Comparison of ENCODE assay signal across 23 cellular contexts in the genomic region with DNA sequence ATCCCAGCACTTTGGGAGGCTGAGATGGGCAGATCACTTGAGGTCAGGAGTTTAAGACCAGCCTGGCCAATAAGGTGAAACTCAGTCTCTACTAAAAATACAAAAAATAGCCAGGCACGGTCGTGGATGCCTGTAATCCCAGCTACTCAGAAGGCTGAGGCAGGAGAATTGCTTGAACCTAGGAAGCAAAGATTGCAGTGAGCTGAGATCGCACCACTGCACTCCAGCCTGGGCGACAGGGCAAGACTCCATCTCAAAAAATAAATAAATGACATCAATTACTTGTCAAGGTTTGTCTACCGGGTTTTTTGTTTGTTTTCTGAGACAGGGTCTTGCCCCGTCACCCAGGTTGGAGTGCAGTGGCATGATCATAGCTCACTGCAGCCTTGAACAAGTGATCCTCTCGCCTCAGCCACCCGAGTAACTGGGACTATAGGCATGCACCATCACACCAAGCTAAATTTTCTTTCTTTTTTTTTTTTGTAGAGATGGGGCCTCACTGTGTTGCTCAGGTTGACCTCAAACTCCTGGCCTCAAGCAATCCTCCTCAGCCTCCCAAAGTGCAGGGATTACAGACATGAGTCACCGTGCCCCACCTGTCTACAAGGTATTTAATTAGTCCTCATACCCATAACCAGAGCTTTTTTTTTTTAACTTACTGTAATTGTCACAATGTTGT.
A peak's percentile ranks its signal among the peaks of the same experiment; 100 is the strongest.
DNase-seq lines count a peak whose midpoint lies in the region; ATAC-seq and TF ChIP-seq lines count a peak whose summit lies in the region.
"Had no signal": no experiment of that assay in that cellular context is flagged by ENCODE, and none has a peak within 500 bp of the region (broad histone marks: within the 10 kb centered on the region; RNA-seq: fewer than 3 reads in every experiment).

No MANE protein-coding gene starts in this region.

- H2BK120ac ChIP-seq in H9 (ENCODE audit: low read depth, low read length, poor library complexity, severe bottlenecking): no peak overlapping the region

- BruUV-seq in mammary epithelial cell (replicated peaks; lab: Mats Ljungman, UMichigan): no TSS peak

- peaks cover 5 to 21% of the 10 kb centered on the region in 2 experiments for H3K4me1 Mint-ChIP-seq in H9
- H3K4me1 Mint-ChIP-seq in stimulated activated naive CD8-positive, alpha-beta T cell treated with anti-CD3 and anti-CD28 coated beads, Interleukin-15, amount 100 ng/mL, for 72 hours: no peaks in the 10 kb centered on the region
- H3K4me1 Mint-ChIP-seq: activated CD4-positive, alpha-beta T cell treated with anti-CD3 and anti-CD28 coated beads for 36 hours; stimulated activated effector memory CD8-positive, alpha-beta T cell treated with anti-CD3 and anti-CD28 coated beads, Interleukin-12 subunit alpha, Interleukin-12 subunit beta, amount 100 ng/mL, for 72 hours had no signal

- H3K4ac ChIP-seq in H9 (ENCODE audit: low read depth, low read length): no peak overlapping the region

- peak; percentile 4 for DNase-seq in A172 (ENCODE audit: low spot score)
- DNase-seq in H9: no peak
- peak; percentile 79 for DNase-seq in mammary epithelial cell
- no peak for DNase-seq in left colon
- no peak for DNase-seq in GDM1 (lab: John Stamatoyannopoulos, UW)
- DNase-seq in Ammon's horn (ENCODE audit: low spot score): no peak
- no peak for DNase-seq in stimulated activated naive CD8-positive, alpha-beta T cell treated with anti-CD3 and anti-CD28 coated beads, Interleukin-15, amount 100 ng/mL, for 72 hours
- DNase-seq: activated CD4-positive, alpha-beta T cell treated with anti-CD3 and anti-CD28 coated beads for 36 hours; activated naive CD4-positive, alpha-beta T cell; activated T-cell treated with anti-CD3 and anti-CD28 coated beads, Interleukin-2, amount 50 U/mL, for 4 hours; adrenal gland; brain microvascular endothelial cell; C1 segment of cervical spinal cord; EL; HCEC 1CT; NCI-H1092 treated with DMSO at 0.1 percent for 48 hours; NCI-H187 treated with DMSO at 0.1 percent for 48 hours; NCI-H345; NK-92 treated with Interleukin-12 subunit alpha and Interleukin-12 subunit beta, amount 100 ng/mL, for 24 hours; stimulated activated CD4-positive, alpha-beta T cell treated with anti-CD3 and anti-CD28 coated beads, Interleukin-2, amount 100 ng/mL, for 48 hours had no signal

- H2AFZ ChIP-seq in H9 (ENCODE audit: low read length): no peak overlapping the region
- no peak overlapping the region for H2AFZ ChIP-seq in mammary epithelial cell (ENCODE audit: low read depth, low read length)

- no peaks in the 10 kb centered on the region for H3K36me3 ChIP-seq in mammary epithelial cell (ENCODE audit: insufficient read depth, low read length)

- H3K79me1 ChIP-seq in H9 (ENCODE audit: insufficient read depth, low read depth, low read length, poor library complexity, severe bottlenecking): no peaks in the 10 kb centered on the region

- no peaks in the 10 kb centered on the region for H4K20me1 ChIP-seq in H9 (ENCODE audit: control insufficient read depth, insufficient read depth, insufficient read length)
- no peaks in the 10 kb centered on the region for H4K20me1 ChIP-seq in mammary epithelial cell (ENCODE audit: insufficient read depth, low read length)

- H3K79me2 ChIP-seq in H9 (ENCODE audit: insufficient read depth, low read length) (no peaks in the 10 kb centered on the region), mammary epithelial cell (ENCODE audit: insufficient read depth, low read length) (no peaks in the 10 kb centered on the region)

- H3K4me2 ChIP-seq in H9 (ENCODE audit: insufficient read depth, insufficient read length, low read length) (no peak overlapping the region), mammary epithelial cell (ENCODE audit: insufficient read depth, low read depth, low read length) (no peak overlapping the region)

- no peak overlapping the region for H2BK15ac ChIP-seq in H9 (ENCODE audit: low read depth, low read length)

- dilution Hi-C loops in mammary epithelial cell (cut with HindIII; ENCODE audit: low sequenced_read_pairs): loop anchor here (10.0 kb wide), 1 partner anchor 95 kb away; no protein-coding TSS in a partner anchor

- peaks cover 0 to 10% (median 0%) of the 10 kb centered on the region in 3 experiments; a peak in 2 of 7 replicates for H3K36me3 Mint-ChIP-seq in H9 (ENCODE audit: insufficient read depth in 1 of 3, low read depth in 3 of 3)

- H4K5ac ChIP-seq in H9 (ENCODE audit: insufficient read length, low read depth, low read length): no peak overlapping the region

- no peak overlapping the region for H3K23ac ChIP-seq in H9 (ENCODE audit: insufficient read length, low read depth, low read length)

- H3K27me3 ChIP-seq in H9 (ENCODE audit: insufficient read depth, low read length) (no peaks in the 10 kb centered on the region), mammary epithelial cell (ENCODE audit: insufficient read depth, low read length) (no peaks in the 10 kb centered on the region)
- H3K27me3 ChIP-seq: adrenal gland, brain microvascular endothelial cell had no signal

- H3K18ac ChIP-seq in H9 (ENCODE audit: insufficient read length, low read depth, low read length): no peak overlapping the region

- ATAC-seq in left colon (peak; percentile 35), GM18873 (IDR thresholded peaks at IDR 0.05; ENCODE audit: low FRiP score, unreplicated experiment) (no peak)
- no peak for ATAC-seq in stimulated activated naive CD8-positive, alpha-beta T cell treated with anti-CD3 and anti-CD28 coated beads, Interleukin-15, amount 100 ng/mL, for 72 hours
- ATAC-seq: activated CD4-positive, alpha-beta T cell treated with anti-CD3 and anti-CD28 coated beads for 36 hours; activated T-cell treated with anti-CD3 and anti-CD28 coated beads, Interleukin-2, amount 50 U/mL, for 4 hours; stimulated activated effector memory CD8-positive, alpha-beta T cell treated with anti-CD3 and anti-CD28 coated beads, Interleukin-12 subunit alpha, Interleukin-12 subunit beta, amount 100 ng/mL, for 72 hours had no signal

- in situ Hi-C loops in mammary epithelial cell (cut with MboI; ENCODE audit: low sequenced_read_pairs in 2 of 2): no loop called here

- no peak overlapping the region for H3K56ac ChIP-seq in H9 (ENCODE audit: insufficient read length, low read depth, low read length)

- H3K9ac ChIP-seq in H9 (ENCODE audit: extremely low read depth, insufficient read length, low read length) (no peak overlapping the region), mammary epithelial cell (ENCODE audit: insufficient read depth, low read length) (no peak overlapping the region)

- CTCF ChIA-PET in mammary epithelial cell (lab: Charles Lee; ENCODE audit: low non-redundant PET): interaction anchor here (0.6 kb wide), 1 partner anchor 30 kb away, joined by 6 read pairs; no protein-coding TSS in a partner anchor

- H2BK12ac ChIP-seq in H9 (ENCODE audit: insufficient read length, low read depth, low read length): no peak overlapping the region

- no peaks in the 10 kb centered on the region for H3K23me2 ChIP-seq in H9 (ENCODE audit: insufficient read length, low read depth, low read length, poor library complexity, severe bottlenecking)

- no peaks in the 10 kb centered on the region for H3K9me3 ChIP-seq in H9 (ENCODE audit: control insufficient read depth, low read depth, low read length)
- no peaks in the 10 kb centered on the region for H3K9me3 ChIP-seq in mammary epithelial cell (replicated peaks; ENCODE audit: insufficient read depth, low read length)
- H3K9me3 ChIP-seq: adrenal gland had no signal

- no peak overlapping the region for H3K14ac ChIP-seq in H9 (ENCODE audit: insufficient read depth, low read length)

- H3K27ac ChIP-seq in H9 (ENCODE audit: insufficient read length, low read depth, low read length) (no peak overlapping the region), mammary epithelial cell (ENCODE audit: insufficient read depth, low read depth, low read length) (no peak overlapping the region)
- H3K27ac ChIP-seq: adrenal gland, brain microvascular endothelial cell, HL-60 had no signal

- TF ChIP-seq CTCF in H9 (conservative IDR thresholded peaks at IDR 0.05) (no peak), mammary epithelial cell (conservative IDR thresholded peaks at IDR 0.05 in 1 of 2, IDR thresholded peaks at IDR 0.05 in 1 of 2; ENCODE audit: extremely low read depth in 1 of 2, insufficient read depth in 1 of 2, low read depth in 1 of 2, low read length in 2 of 2) (no peak)

- H2BK20ac ChIP-seq in H9 (ENCODE audit: low read depth, low read length, poor library complexity, severe bottlenecking): no peak overlapping the region

- H3K27me3 Mint-ChIP-seq in H9 (ENCODE audit: low read depth): no peaks in the 10 kb centered on the region
- no peaks in the 10 kb centered on the region for H3K27me3 Mint-ChIP-seq in stimulated activated naive CD8-positive, alpha-beta T cell treated with anti-CD3 and anti-CD28 coated beads, Interleukin-15, amount 100 ng/mL, for 72 hours
- H3K27me3 Mint-ChIP-seq: activated CD4-positive, alpha-beta T cell treated with anti-CD3 and anti-CD28 coated beads for 36 hours had no signal

- no peak overlapping the region for H2BK5ac ChIP-seq in H9 (ENCODE audit: insufficient read length, low read length)

- no peak overlapping the region for H3T11ph ChIP-seq in H9 (ENCODE audit: low read length)

- H3K9me3 Mint-ChIP-seq in H9: no peaks in the 10 kb centered on the region
- H3K9me3 Mint-ChIP-seq in stimulated activated naive CD8-positive, alpha-beta T cell treated with anti-CD3 and anti-CD28 coated beads, Interleukin-15, amount 100 ng/mL, for 72 hours: no peaks in the 10 kb centered on the region
- H3K9me3 Mint-ChIP-seq: activated T-cell treated with anti-CD3 and anti-CD28 coated beads, Interleukin-2, amount 50 U/mL, for 4 hours; stimulated activated effector memory CD8-positive, alpha-beta T cell treated with anti-CD3 and anti-CD28 coated beads, Interleukin-12 subunit alpha, Interleukin-12 subunit beta, amount 100 ng/mL, for 72 hours had no signal

- no peak overlapping the region for H3K4me3 ChIP-seq in mammary epithelial cell (replicated peaks in 1 of 3; ENCODE audit: insufficient read depth in 1 of 3, low read depth in 2 of 3, low read length in 3 of 3)
- H3K4me3 ChIP-seq: adrenal gland had no signal

- no peak overlapping the region for H4K91ac ChIP-seq in H9 (ENCODE audit: insufficient read length, low read depth, low read length)

- peak overlapping the region; percentile 23 to 67 (median 28); a peak in 3 of 7 replicates for H3K27ac Mint-ChIP-seq in H9
- no peak overlapping the region for H3K27ac Mint-ChIP-seq in stimulated activated naive CD8-positive, alpha-beta T cell treated with anti-CD3 and anti-CD28 coated beads, Interleukin-15, amount 100 ng/mL, for 72 hours
- H3K27ac Mint-ChIP-seq: activated CD4-positive, alpha-beta T cell treated with anti-CD3 and anti-CD28 coated beads for 36 hours; stimulated activated effector memory CD8-positive, alpha-beta T cell treated with anti-CD3 and anti-CD28 coated beads, Interleukin-12 subunit alpha, Interleukin-12 subunit beta, amount 100 ng/mL, for 72 hours had no signal

- H2AK5ac ChIP-seq in H9 (ENCODE audit: insufficient read length, low read length): no peak overlapping the region

- intact Hi-C loops in mammary epithelial cell (cut with micrococcal nuclease): loop anchor here (10.0 kb wide), 4 partner anchors 95 to 555 kb away; partner anchors contain the start of gene KIAA1958
- intact Hi-C loops in left colon (cut with DNase I, micrococcal nuclease): no loop called here

- no CpG with 5 or more reads among the region's 9 CpGs for WGBS in H9 (ENCODE audit: extremely low coverage, insufficient read length, low lambda C conversion rate)
- 75% methylated on average over 7 of the region's 9 CpGs for WGBS in mammary epithelial cell (ENCODE audit: low coverage, missing lambda C conversion rate)

- H4K8ac ChIP-seq in H9 (replicated peaks; ENCODE audit: insufficient read length, low read depth, low read length): no peak overlapping the region

- H3K4me1 ChIP-seq in H9 (ENCODE audit: insufficient read depth, low read length) (no peaks in the 10 kb centered on the region), mammary epithelial cell (ENCODE audit: insufficient read depth, low read length) (peaks cover 27% of the 10 kb centered on the region)

- no peak overlapping the region for H3K4me3 Mint-ChIP-seq in H9
- H3K4me3 Mint-ChIP-seq in stimulated activated naive CD8-positive, alpha-beta T cell treated with anti-CD3 and anti-CD28 coated beads, Interleukin-15, amount 100 ng/mL, for 72 hours: no peak overlapping the region
- H3K4me3 Mint-ChIP-seq: activated CD4-positive, alpha-beta T cell treated with anti-CD3 and anti-CD28 coated beads for 36 hours; activated T-cell treated with anti-CD3 and anti-CD28 coated beads, Interleukin-2, amount 50 U/mL, for 4 hours; stimulated activated effector memory CD8-positive, alpha-beta T cell treated with anti-CD3 and anti-CD28 coated beads, Interleukin-12 subunit alpha, Interleukin-12 subunit beta, amount 100 ng/mL, for 72 hours had no signal

Comparison
In these comparisons a context has a peak if more than half of its experiments do, and no peak if none do; other contexts are left out.
1. DNase-seq: peak in A172 (single experiment) and mammary epithelial cell (single experiment); none in H9 (single experiment), left colon (0 of 2), GDM1 (single experiment), Ammon's horn (single experiment) and stimulated activated naive CD8-positive, alpha-beta T cell treated with anti-CD3 and anti-CD28 coated beads, Interleukin-15, amount 100 ng/mL, for 72 hours (0 of 2).
2. H3K27ac Mint-ChIP-seq: peak in H9 (3 of 3); none in stimulated activated naive CD8-positive, alpha-beta T cell treated with anti-CD3 and anti-CD28 coated beads, Interleukin-15, amount 100 ng/mL, for 72 hours (0 of 2).